15 cellular contexts compared by ENCODE assay signal in the genomic region with DNA sequence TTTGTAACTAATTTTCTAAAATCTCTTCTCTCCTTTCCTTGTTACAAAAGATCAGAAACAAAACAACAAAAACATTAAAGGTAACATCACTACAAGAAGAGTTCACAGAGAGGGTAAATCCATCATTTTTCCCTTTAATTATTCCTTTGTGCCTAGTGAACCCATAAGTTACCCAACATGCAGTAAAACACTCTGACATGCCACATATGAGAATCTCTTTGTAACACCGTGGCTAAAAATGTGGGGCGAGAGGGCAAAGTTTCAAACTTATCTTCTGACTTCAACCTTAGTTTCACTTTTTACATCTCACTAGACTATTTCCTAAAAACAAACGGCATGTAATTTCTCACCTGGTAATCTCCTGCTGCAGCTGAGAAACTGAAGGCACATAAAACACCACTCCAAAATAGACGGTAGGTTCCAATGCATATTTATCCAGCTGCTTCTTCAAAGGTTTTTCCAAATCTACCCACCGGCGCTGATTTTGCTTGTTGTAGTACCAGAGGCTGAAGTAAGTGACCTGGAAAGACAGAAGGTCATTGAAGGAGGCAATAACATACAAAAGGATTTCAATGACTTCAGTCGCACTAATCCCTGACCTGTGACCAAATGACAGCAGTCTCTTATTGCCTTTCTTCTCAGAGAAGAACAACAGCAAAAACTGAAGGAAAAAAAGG. TPM values are rescaled to one million over a fixed set of nuclear protein-coding genes. Genes with fewer than 3 reads are reported as not detected.
A peak's percentile ranks its signal among the peaks of the same experiment; 100 is the strongest.
DNase-seq lines count a peak whose midpoint lies in the region; ATAC-seq and TF ChIP-seq lines count a peak whose summit lies in the region.
"Had no signal": no experiment of that assay in that cellular context is flagged by ENCODE, and none has a peak within 500 bp of the region (broad histone marks: within the 10 kb centered on the region; RNA-seq: fewer than 3 reads in every experiment).

No MANE protein-coding gene starts in this region.

- H3K4me3 ChIP-seq in Caco-2 (ENCODE audit: low read depth, low read length) = peak overlapping the region; percentile 27
- H3K4me3 ChIP-seq: sigmoid colon, upper lobe of left lung had no signal

- no peaks in the 10 kb centered on the region for H3K27me3 Mint-ChIP-seq in Caco-2 (ENCODE audit: insufficient read depth, unreplicated experiment)
- no peaks in the 10 kb centered on the region for H3K27me3 Mint-ChIP-seq in nephron (ENCODE audit: low read depth)
- H3K27me3 Mint-ChIP-seq in activated naive CD4-positive, alpha-beta T cell treated with anti-CD3 and anti-CD28 coated beads for 36 hours (ENCODE audit: low read depth) = peaks cover 22% of the 10 kb centered on the region
- H3K27me3 Mint-ChIP-seq in activated CD4-positive, alpha-beta memory T cell treated with anti-CD3 and anti-CD28 coated beads, Interleukin-2, amount 10 ng/mL, durations not matched to agents 7 days and 5 days = peaks cover 18% of the 10 kb centered on the region

- TF ChIP-seq CTCF in Caco-2 (IDR thresholded peaks at IDR 0.05; ENCODE audit: insufficient read depth in 1 of 2, low read depth in 1 of 2, low read length in 1 of 2, severe bottlenecking in 1 of 2, unreplicated experiment in 1 of 2) (no peak), nephron (IDR thresholded peaks at IDR 0.05; ENCODE audit: unreplicated experiment in 3 of 3) (no peak)

- H3K27me3 ChIP-seq in Caco-2 (replicated peaks; ENCODE audit: control insufficient read depth, insufficient read depth, low read length) = no peaks in the 10 kb centered on the region
- H3K27me3 ChIP-seq: sigmoid colon, upper lobe of left lung had no signal

- POLR2A ChIA-PET in Caco-2 (lab: Charles Lee) = no interaction called here
- POLR2A ChIA-PET in activated CD4-positive, alpha-beta memory T cell treated with anti-CD3 and anti-CD28 coated beads, Interleukin-2, amount 10 ng/mL, durations not matched to agents 7 days and 5 days (lab: Charles Lee) = no interaction called here

- H3K4me1 ChIP-seq in Caco-2 = peaks cover 50% of the 10 kb centered on the region

- H3K4me3 Mint-ChIP-seq in Caco-2 (ENCODE audit: unreplicated experiment) = peak overlapping the region; percentile 78
- H3K4me3 Mint-ChIP-seq in nephron = peak overlapping the region in 2 of 3 experiments; percentile 16 to 22
- no peak overlapping the region for H3K4me3 Mint-ChIP-seq in activated naive CD4-positive, alpha-beta T cell treated with anti-CD3 and anti-CD28 coated beads for 36 hours
- no peak overlapping the region for H3K4me3 Mint-ChIP-seq in activated CD4-positive, alpha-beta memory T cell treated with anti-CD3 and anti-CD28 coated beads, Interleukin-2, amount 10 ng/mL, durations not matched to agents 7 days and 5 days

- H3K9me3 Mint-ChIP-seq in Caco-2 (ENCODE audit: unreplicated experiment) (no peaks in the 10 kb centered on the region), nephron (no peaks in the 10 kb centered on the region)
- no peaks in the 10 kb centered on the region for H3K9me3 Mint-ChIP-seq in activated naive CD4-positive, alpha-beta T cell treated with anti-CD3 and anti-CD28 coated beads for 36 hours
- H3K9me3 Mint-ChIP-seq in activated CD4-positive, alpha-beta memory T cell treated with anti-CD3 and anti-CD28 coated beads, Interleukin-2, amount 10 ng/mL, durations not matched to agents 7 days and 5 days = no peaks in the 10 kb centered on the region
- H3K9me3 Mint-ChIP-seq: activated T-cell treated with anti-CD3 and anti-CD28 coated beads, Interleukin-2, amount 50 U/mL, for 72 hours had no signal

- H3K27ac Mint-ChIP-seq in Caco-2 (ENCODE audit: unreplicated experiment) = peak overlapping the region; percentile 94
- peak overlapping the region; percentile 84 to 94 (median 87) for H3K27ac Mint-ChIP-seq in nephron
- H3K27ac Mint-ChIP-seq in activated naive CD4-positive, alpha-beta T cell treated with anti-CD3 and anti-CD28 coated beads for 36 hours = no peak overlapping the region
- H3K27ac Mint-ChIP-seq in activated CD4-positive, alpha-beta memory T cell treated with anti-CD3 and anti-CD28 coated beads, Interleukin-2, amount 10 ng/mL, durations not matched to agents 7 days and 5 days = no peak overlapping the region
- H3K27ac Mint-ChIP-seq: activated T-cell treated with anti-CD3 and anti-CD28 coated beads, Interleukin-2, amount 50 U/mL, for 72 hours had no signal

- DNase-seq in Caco-2 (peak; percentile 72 to 76), ecto neural progenitor cell (ENCODE audit: low spot score) (peak; percentile 54), retina (no peak), OCI-M1 (lab: John Stamatoyannopoulos, UW) (no peak)
- DNase-seq in activated naive CD4-positive, alpha-beta T cell treated with anti-CD3 and anti-CD28 coated beads for 36 hours = no peak
- no peak for DNase-seq in activated CD4-positive, alpha-beta memory T cell treated with anti-CD3 and anti-CD28 coated beads, Interleukin-2, amount 10 ng/mL, durations not matched to agents 7 days and 5 days
- DNase-seq: activated T-cell treated with anti-CD3 and anti-CD28 coated beads, Interleukin-2, amount 50 U/mL, for 72 hours; glutamatergic neuron; islet precursor cell; sigmoid colon; stimulated activated CD4-positive, alpha-beta T cell treated with anti-CD3 and anti-CD28 coated beads, Interleukin-4, amount 100 ng/mL, for 1 hour; upper lobe of left lung had no signal

- no peaks in the 10 kb centered on the region for H3K9me3 ChIP-seq in Caco-2
- H3K9me3 ChIP-seq: sigmoid colon, upper lobe of left lung had no signal

- ATAC-seq in HG03442 (IDR thresholded peaks at IDR 0.05; ENCODE audit: unreplicated experiment) = peak; percentile 48
- ATAC-seq: activated T-cell treated with anti-CD3 and anti-CD28 coated beads, Interleukin-2, amount 50 U/mL, for 72 hours; esophagus mucosa had no signal

- H3K36me3 Mint-ChIP-seq in Caco-2 (ENCODE audit: insufficient read depth, unreplicated experiment) (peaks cover 28% of the 10 kb centered on the region), nephron (ENCODE audit: low read depth) (peaks cover 16% of the 10 kb centered on the region)
- H3K36me3 Mint-ChIP-seq in activated naive CD4-positive, alpha-beta T cell treated with anti-CD3 and anti-CD28 coated beads for 36 hours (ENCODE audit: low read depth) = no peaks in the 10 kb centered on the region
- no peaks in the 10 kb centered on the region for H3K36me3 Mint-ChIP-seq in activated CD4-positive, alpha-beta memory T cell treated with anti-CD3 and anti-CD28 coated beads, Interleukin-2, amount 10 ng/mL, durations not matched to agents 7 days and 5 days (ENCODE audit: low read depth)

- BruUV-seq in Caco-2 (replicated peaks; lab: Mats Ljungman, UMichigan) = no TSS peak

- intact Hi-C loops in Caco-2 (cut with micrococcal nuclease; ENCODE audit: unreplicated experiment) = loop anchor here (1.0 to 2.0 kb wide), 5 partner anchors 18 to 44 kb away; a partner anchor contains a TSS
- intact Hi-C loops in activated naive CD4-positive, alpha-beta T cell treated with anti-CD3 and anti-CD28 coated beads for 36 hours (cut with micrococcal nuclease) = no loop called here

- peaks cover 26% of the 10 kb centered on the region for H3K4me1 Mint-ChIP-seq in Caco-2 (ENCODE audit: low read depth, unreplicated experiment)
- H3K4me1 Mint-ChIP-seq in nephron = peaks cover 26% of the 10 kb centered on the region
- H3K4me1 Mint-ChIP-seq in activated naive CD4-positive, alpha-beta T cell treated with anti-CD3 and anti-CD28 coated beads for 36 hours (ENCODE audit: low read depth) = no peaks in the 10 kb centered on the region
- peaks cover 2% of the 10 kb centered on the region for H3K4me1 Mint-ChIP-seq in activated CD4-positive, alpha-beta memory T cell treated with anti-CD3 and anti-CD28 coated beads, Interleukin-2, amount 10 ng/mL, durations not matched to agents 7 days and 5 days

- no peaks in the 10 kb centered on the region for H3K36me3 ChIP-seq in Caco-2 (ENCODE audit: control insufficient read depth, insufficient read depth, low read length)

- CTCF ChIA-PET in Caco-2 (lab: Charles Lee) = interaction anchor here (0.7 kb wide), 1 partner anchor 43 kb away, joined by 3 read pairs; no protein-coding TSS in a partner anchor
- CTCF ChIA-PET in activated naive CD4-positive, alpha-beta T cell treated with anti-CD3 and anti-CD28 coated beads for 36 hours (lab: Charles Lee) = no interaction called here
- CTCF ChIA-PET in activated CD4-positive, alpha-beta memory T cell treated with anti-CD3 and anti-CD28 coated beads, Interleukin-2, amount 10 ng/mL, durations not matched to agents 7 days and 5 days (lab: Charles Lee) = no interaction called here

RNA-seq across cellular contexts. Expression of a gene that starts 37.9 kb away (rescaled TPM):
- 25.2 and 27.7 TPM in 2 replicates for total RNA-seq in Caco-2 (2022)
- under 1 TPM in 1 of 2 experiments, not detected in 1; 0.17 TPM for total RNA-seq in activated naive CD4-positive, alpha-beta T cell treated with anti-CD3 and anti-CD28 coated beads for 36 hours
- total RNA-seq in activated CD4-positive, alpha-beta memory T cell treated with anti-CD3 and anti-CD28 coated beads, Interleukin-2, amount 10 ng/mL, durations not matched to agents 7 days and 5 days = not detected

RNA-seq across cellular contexts. Expression of a gene that starts 46.0 kb away (rescaled TPM):
- total RNA-seq in Caco-2 (2022) = 77.1 and 77.6 TPM in 2 replicates
- total RNA-seq in activated naive CD4-positive, alpha-beta T cell treated with anti-CD3 and anti-CD28 coated beads for 36 hours = 10 to 100 TPM; 33.3 to 37.9 TPM
- total RNA-seq in activated CD4-positive, alpha-beta memory T cell treated with anti-CD3 and anti-CD28 coated beads, Interleukin-2, amount 10 ng/mL, durations not matched to agents 7 days and 5 days = 10 to 100 TPM; 33.1 to 37.4 TPM

Comparison
In these comparisons a context has a peak if more than half of its experiments do, and no peak if none do; other contexts are left out.
1. DNase-seq: peak in Caco-2 (2 of 2) and ecto neural progenitor cell (single experiment); none in retina (single experiment), OCI-M1 (single experiment), activated naive CD4-positive, alpha-beta T cell treated with anti-CD3 and anti-CD28 coated beads for 36 hours (single experiment) and activated CD4-positive, alpha-beta memory T cell treated with anti-CD3 and anti-CD28 coated beads, Interleukin-2, amount 10 ng/mL, durations not matched to agents 7 days and 5 days (single experiment).
2. H3K27ac Mint-ChIP-seq: peak in Caco-2 (single experiment) and nephron (3 of 3); none in activated naive CD4-positive, alpha-beta T cell treated with anti-CD3 and anti-CD28 coated beads for 36 hours (single experiment) and activated CD4-positive, alpha-beta memory T cell treated with anti-CD3 and anti-CD28 coated beads, Interleukin-2, amount 10 ng/mL, durations not matched to agents 7 days and 5 days (single experiment).
3. H3K4me3 Mint-ChIP-seq: peak in Caco-2 (single experiment) and nephron (2 of 3); none in activated naive CD4-positive, alpha-beta T cell treated with anti-CD3 and anti-CD28 coated beads for 36 hours (single experiment) and activated CD4-positive, alpha-beta memory T cell treated with anti-CD3 and anti-CD28 coated beads, Interleukin-2, amount 10 ng/mL, durations not matched to agents 7 days and 5 days (single experiment).
4. RNA of a gene that starts 37.9 kb away (total RNA-seq): 25.2 to 27.7 TPM in Caco-2; not detected in activated CD4-positive, alpha-beta memory T cell treated with anti-CD3 and anti-CD28 coated beads, Interleukin-2, amount 10 ng/mL, durations not matched to agents 7 days and 5 days and 0.17 TPM in activated naive CD4-positive, alpha-beta T cell treated with anti-CD3 and anti-CD28 coated beads for 36 hours; every median in the first group is over 10 times any median in the second.